In genomic region chr3:69787436-69788168, GRCh38 we compare ENCODE assay signal across 13 cellular contexts. TPM values are rescaled to one million over a fixed set of nuclear protein-coding genes. Genes with fewer than 3 reads are reported as not detected.
DNase-seq lines count a peak whose midpoint lies in the region; ATAC-seq, FAIRE-seq and TF ChIP-seq lines count a peak whose summit lies in the region.
"Had no signal": no experiment of that assay in that cellular context is flagged by ENCODE, and none has a peak within 500 bp of the region (broad histone marks: within the 10 kb centered on the region; RNA-seq: fewer than 3 reads in every experiment).

No MANE protein-coding gene starts in this region.

- H3K27me3 ChIP-seq in H1 (replicated peaks in 1 of 4; ENCODE audit: control insufficient read depth in 3 of 4, extremely low read depth in 1 of 4, insufficient read depth in 3 of 4, low read length in 3 of 4): no peaks in the 10 kb centered on the region
- H3K27me3 ChIP-seq: tibial nerve had no signal

- H4K5ac ChIP-seq in H1 (ENCODE audit: insufficient read length, low read depth, low read length): no peak overlapping the region

- no peak overlapping the region for H2BK5ac ChIP-seq in H1 (ENCODE audit: low read depth, low read length)

- no peak overlapping the region for H3K4me3 ChIP-seq in H1 (ENCODE audit: extremely low read depth in 1 of 4, insufficient read depth in 2 of 4, low read depth in 3 of 4, low read length in 4 of 4)
- H3K4me3 ChIP-seq: tibial nerve had no signal

- POLR2A ChIA-PET in H1 (lab: Charles Lee; ENCODE audit: partially characterized antibody): no interaction called here

- H3K9me3 ChIP-seq in H1 (ENCODE audit: insufficient read depth in 2 of 2, low read depth in 1 of 2, low read length in 1 of 2): no peaks in the 10 kb centered on the region
- H3K9me3 ChIP-seq: tibial nerve had no signal

- H3K9me3 Mint-ChIP-seq in mesothelial cell of epicardium: peaks cover 10% of the 10 kb centered on the region

- no peaks in the 10 kb centered on the region for H3K79me2 ChIP-seq in H1 (ENCODE audit: control insufficient read depth in 1 of 2, insufficient read depth in 2 of 2, low read length in 2 of 2)

- peaks cover 66% of the 10 kb centered on the region for H3K4me1 Mint-ChIP-seq in mesothelial cell of epicardium

- no peak overlapping the region for H2BK20ac ChIP-seq in H1 (ENCODE audit: low read length)

- no peak overlapping the region for H3K18ac ChIP-seq in H1 (ENCODE audit: extremely low read depth, low read length)

- H3K27ac ChIP-seq in H1 (ENCODE audit: low read depth, low read length): no peak overlapping the region
- H3K27ac ChIP-seq: C4-2B had no signal

- no peak overlapping the region for H2BK12ac ChIP-seq in H1 (ENCODE audit: low read depth, low read length)

- H4K8ac ChIP-seq in H1 (ENCODE audit: extremely low read depth, insufficient read depth, low read length): no peak overlapping the region

- CTCF ChIA-PET in H1 (lab: Charles Lee; ENCODE audit: partially characterized antibody): interaction anchor here (1.2 kb wide), 1 partner anchor 15 kb away, joined by 3 read pairs; no protein-coding TSS in a partner anchor

- peak overlapping the region; percentile 84 for H3K27ac Mint-ChIP-seq in mesothelial cell of epicardium

- H3K4ac ChIP-seq in H1 (replicated peaks; ENCODE audit: insufficient read length, low read depth, low read length): no peak overlapping the region

- 49% methylated on average over 3 of the region's 3 CpGs; no CpG with 5 or more reads in 1 of the 2 experiments for WGBS in H1 (ENCODE audit: extremely low coverage in 1 of 2, insufficient coverage in 1 of 2, insufficient read length in 1 of 2, insufficient replicate concordance in 2 of 2, low coverage in 1 of 2, low lambda C conversion rate in 2 of 2, missing lambda C conversion rate in 1 of 2), 2 experiments

- no peaks in the 10 kb centered on the region for H3K27me3 Mint-ChIP-seq in mesothelial cell of epicardium (ENCODE audit: low read depth)

- ATAC-seq in HG03196 (IDR thresholded peaks at IDR 0.05; ENCODE audit: unreplicated experiment) (no peak), HG03095 (IDR thresholded peaks at IDR 0.05; ENCODE audit: unreplicated experiment) (no peak)
- ATAC-seq: HCT116 had no signal

- H2AK5ac ChIP-seq in H1 (ENCODE audit: low read depth, low read length): no peak overlapping the region

- no peak overlapping the region for H3K14ac ChIP-seq in H1 (ENCODE audit: insufficient read length)

- no peak overlapping the region for H3K4me2 ChIP-seq in H1 (ENCODE audit: insufficient read depth in 1 of 2, low read depth in 2 of 2, low read length in 2 of 2)

- H3K56ac ChIP-seq in H1 (replicated peaks; ENCODE audit: insufficient read length, low read depth, low read length): no peak overlapping the region

- no peak overlapping the region for H2BK15ac ChIP-seq in H1 (ENCODE audit: low read length)

- H3K23ac ChIP-seq in H1 (ENCODE audit: insufficient read length): no peak overlapping the region

- TF ChIP-seq EP300 in H1 (IDR thresholded peaks at IDR 0.05; ENCODE audit: borderline replicate concordance in 1 of 2, low read depth in 2 of 2, low read length in 2 of 2): no peak

- no peaks in the 10 kb centered on the region for H4K20me1 ChIP-seq in H1 (replicated peaks in 1 of 2; ENCODE audit: control insufficient read depth in 1 of 2, insufficient read depth in 2 of 2, low read length in 2 of 2)

- TF ChIP-seq RAD21 in H1 (IDR thresholded peaks at IDR 0.05 in 1 of 2, conservative IDR thresholded peaks at IDR 0.05 in 1 of 2; ENCODE audit: low read depth in 2 of 2, low read length in 2 of 2): no peak

- H3K4me1 ChIP-seq in H1 (replicated peaks in 1 of 4; ENCODE audit: control insufficient read depth in 3 of 4, insufficient read depth in 4 of 4, low read length in 3 of 4): no peaks in the 10 kb centered on the region

- H3K9ac ChIP-seq in H1 (replicated peaks in 1 of 4; ENCODE audit: extremely low read depth in 1 of 4, low read depth in 3 of 4, low read length in 3 of 4): no peak overlapping the region

- FAIRE-seq in H1 (lab: Jason Lieb, UNC): no peak
- FAIRE-seq: GM18507 had no signal

- H3K4me3 Mint-ChIP-seq in mesothelial cell of epicardium: no peak overlapping the region

- no peak overlapping the region for H4K91ac ChIP-seq in H1 (replicated peaks; ENCODE audit: insufficient read length, low read length)

- no peak for TF ChIP-seq CTCF in H1 (IDR thresholded peaks at IDR 0.05; ENCODE audit: control extremely low read depth in 1 of 3, insufficient read depth in 1 of 3, low read depth in 1 of 3, low read length in 3 of 3)
- no peak for TF ChIP-seq CTCF in mesothelial cell of epicardium (IDR thresholded peaks at IDR 0.05; ENCODE audit: unreplicated experiment)

- H3K79me1 ChIP-seq in H1 (ENCODE audit: low read depth, low read length): no peaks in the 10 kb centered on the region

- DNase-seq in AG08396 (ENCODE audit: low spot score): peak; percentile 34
- DNase-seq in LHCN-M2 (ENCODE audit: low read depth): peak; percentile 88
- no peak for DNase-seq in H1 (ENCODE audit: low read depth in 1 of 2, low spot score in 2 of 2)
- no peak for DNase-seq in mesothelial cell of epicardium (ENCODE audit: low spot score in 2 of 2, unreplicated experiment in 2 of 2)
- DNase-seq in activated gamma-delta T cell treated with Interleukin-2 at 50 U/mL for 16 hours: no peak
- DNase-seq in SK-N-DZ (ENCODE audit: low spot score): no peak
- DNase-seq: aorta had no signal

- no peak overlapping the region for H2AFZ ChIP-seq in H1 (ENCODE audit: low read length)

- no peaks in the 10 kb centered on the region for H3K23me2 ChIP-seq in H1 (ENCODE audit: low read depth, low read length)

- H2BK120ac ChIP-seq in H1 (replicated peaks; ENCODE audit: low read depth, low read length): no peak overlapping the region

- H3K36me3 Mint-ChIP-seq in mesothelial cell of epicardium: peaks cover 7% of the 10 kb centered on the region

- TF ChIP-seq POLR2A in H1 (IDR thresholded peaks at IDR 0.05; ENCODE audit: control extremely low read depth in 1 of 2, low read depth in 2 of 2, low read length in 2 of 2): no peak

- H3K36me3 ChIP-seq in H1 (ENCODE audit: control insufficient read depth in 2 of 4, insufficient read depth in 4 of 4, low read length in 3 of 4): no peaks in the 10 kb centered on the region
- H3K36me3 ChIP-seq: tibial nerve had no signal

TF ChIP-seq in H1, 55 proteins besides CTCF, POLR2A, EP300 and RAD21:
- TF ChIP-seq JUND (IDR thresholded peaks at IDR 0.05; ENCODE audit: low read length) (peak; percentile 52), EZH2 (IDR thresholded peaks at IDR 0.05; ENCODE audit: low read depth, low read length, severe bottlenecking) (no peak), NANOG (IDR thresholded peaks at IDR 0.05; ENCODE audit: insufficient read depth, low read depth, low read length, poor library complexity, severe bottlenecking) (no peak)
TF ChIP-seq in H1: peak in this region for 1.

RNA-seq across cellular contexts. Expression of gene MITF, which starts 48.3 kb away (rescaled TPM):
- 5.4 and 7.1 TPM in 2 replicates for total RNA-seq in LHCN-M2 (2014; rRNA removed)
- polyA plus RNA-seq in LHCN-M2 (2012): 2.7 TPM
- 1.4 and 1.9 TPM in 2 replicates for total RNA-seq in H1 (2021; fragmentation: NEBNext Ultra II Directional; extraction: Animal tissue kit (Norgen Biotek cat#: 25700))
- 0.46 and 0.53 TPM in 2 replicates for polyA plus RNA-seq in H1 (2011; rRNA removed)
- 0.57 TPM for polyA plus RNA-seq in H1 (2011; cell fraction: cytosol; rRNA removed)
- polyA plus RNA-seq in H1 (2011; cell fraction: nucleus; rRNA removed): 1.3 TPM
- polyA plus RNA-seq in H1 (2012, experiment 1 of 2): 0.38 to 0.80 TPM (median 0.65 TPM) in 4 replicates
- polyA plus RNA-seq in H1 (2012, experiment 2 of 2): 0.05 TPM
- polyA plus RNA-seq in H1 (2013, experiment 1 of 2): 0.71 TPM
- polyA plus RNA-seq in H1 (2013, experiment 2 of 2): 0.81 TPM
- polyA minus RNA-seq in H1 (2011; rRNA and poly(A)+ RNA removed): 1.6 and 2.5 TPM in 2 replicates
- 1.3 TPM for polyA minus RNA-seq in H1 (2011; cell fraction: cytosol; rRNA and poly(A)+ RNA removed)
- 4.3 TPM for polyA minus RNA-seq in H1 (2011; cell fraction: nucleus; rRNA and poly(A)+ RNA removed)
- total RNA-seq in mesothelial cell of epicardium: 6.9 to 8.2 TPM (median 7.0 TPM) in 3 replicates
- 0.47 and 0.93 TPM in 2 replicates for polyA plus RNA-seq in SK-N-DZ (2014; cell fraction: cytosol; rRNA removed)
- polyA plus RNA-seq in SK-N-DZ (2014; cell fraction: nucleus; rRNA removed): 2.2 and 2.4 TPM in 2 replicates

Comparison
In these comparisons a context has a peak if more than half of its experiments do, and no peak if none do; other contexts are left out.
1. DNase-seq: peak in AG08396 (single experiment) and LHCN-M2 (single experiment); none in H1 (0 of 2), mesothelial cell of epicardium (0 of 2), activated gamma-delta T cell treated with Interleukin-2 at 50 U/mL for 16 hours (single experiment) and SK-N-DZ (single experiment).